15 cellular contexts compared by ENCODE assay signal in genomic region chr20:50545123-50545522, GRCh38. TPM values are rescaled to one million over a fixed set of nuclear protein-coding genes. Genes with fewer than 3 reads are reported as not detected.
DNase-seq lines count a peak whose midpoint lies in the region; ATAC-seq, FAIRE-seq and TF ChIP-seq lines count a peak whose summit lies in the region.
"Had no signal": no experiment of that assay in that cellular context is flagged by ENCODE, and none has a peak within 500 bp of the region (broad histone marks: within the 10 kb centered on the region; RNA-seq: fewer than 3 reads in every experiment).

No MANE protein-coding gene starts in this region.

- H3K27ac ChIP-seq in CD4-positive, alpha-beta T cell (ENCODE audit: low read depth, low read length), result no peak overlapping the region
- no peak overlapping the region for H3K27ac ChIP-seq in naive thymus-derived CD4-positive, alpha-beta T cell (ENCODE audit: low read depth, low read length)
- H3K27ac ChIP-seq in coronary artery, result no peak overlapping the region
- H3K27ac ChIP-seq: sigmoid colon, suprapubic skin had no signal

- peaks cover 82% of the 10 kb centered on the region for H3K4me1 Mint-ChIP-seq in CD4-positive, alpha-beta T cell (ENCODE audit: low read depth)
- peaks cover 69% of the 10 kb centered on the region for H3K4me1 Mint-ChIP-seq in activated T-helper 2 cell treated with anti-CD3 and anti-CD28 coated beads, Interferon-gamma antibody, Interleukin-2, Interleukin-4, amounts not matched to agents 10 μg/mL and 5 μg/mL and 100 μg/mL, durations not matched to agents 14 hours and 24 hours and 36 hours (ENCODE audit: low read depth)
- H3K4me1 Mint-ChIP-seq in naive thymus-derived CD4-positive, alpha-beta T cell, result peaks cover 64 to 91% (median 85%) of the 10 kb centered on the region in 7 donors

- intact Hi-C loops in CD4-positive, alpha-beta T cell (cut with DNase I, micrococcal nuclease), result no loop called here
- intact Hi-C loops in activated T-helper 2 cell treated with anti-CD3 and anti-CD28 coated beads, Interferon-gamma antibody, Interleukin-2, Interleukin-4, amounts not matched to agents 10 μg/mL and 5 μg/mL and 100 μg/mL, durations not matched to agents 14 hours and 24 hours and 36 hours (cut with micrococcal nuclease), result no loop called here
- intact Hi-C loops in naive thymus-derived CD4-positive, alpha-beta T cell (cut with micrococcal nuclease), result no loop called here

- no peaks in the 10 kb centered on the region for H3K27me3 ChIP-seq in CD4-positive, alpha-beta T cell (ENCODE audit: control insufficient read depth, insufficient read depth, low read length)
- H3K27me3 ChIP-seq in naive thymus-derived CD4-positive, alpha-beta T cell (ENCODE audit: control insufficient read depth in 2 of 2, insufficient read depth in 2 of 2, low read length in 2 of 2), result no peaks in the 10 kb centered on the region
- H3K27me3 ChIP-seq: sigmoid colon, suprapubic skin had no signal

- peak; percentile 71 for FAIRE-seq in GM12892 (lab: Jason Lieb, UNC)

- no peak for DNase-seq in CD4-positive, alpha-beta T cell
- DNase-seq in GM12892 (ENCODE audit: insufficient read length), result no peak
- no peak for DNase-seq in activated T-helper 2 cell treated with anti-CD3 and anti-CD28 coated beads, Interferon-gamma antibody, Interleukin-2, Interleukin-4, amounts not matched to agents 10 μg/mL and 5 μg/mL and 100 μg/mL, durations not matched to agents 14 hours and 24 hours and 36 hours (ENCODE audit: low spot score)
- no peak for DNase-seq in naive thymus-derived CD4-positive, alpha-beta T cell
- DNase-seq in coronary artery (ENCODE audit: low spot score), result no peak
- DNase-seq: activated CD4-positive, alpha-beta T cell treated with anti-CD3 and anti-CD28 coated beads for 1 hour; cerebellar nuclear complex; GF-D8; NCI-H748 treated with DMSO at 0.1 percent for 48 hours; PC-3; sigmoid colon; stimulated activated CD4-positive, alpha-beta T cell treated with anti-CD3 and anti-CD28 coated beads, Interleukin-1b, Interleukin-23, amount 100 ng/mL, for 48 hours had no signal

- H3K27ac Mint-ChIP-seq in CD4-positive, alpha-beta T cell, result peak overlapping the region; percentile 38
- peak overlapping the region; percentile 86 for H3K27ac Mint-ChIP-seq in activated T-helper 2 cell treated with anti-CD3 and anti-CD28 coated beads, Interferon-gamma antibody, Interleukin-2, Interleukin-4, amounts not matched to agents 10 μg/mL and 5 μg/mL and 100 μg/mL, durations not matched to agents 14 hours and 24 hours and 36 hours
- peak overlapping the region in 5 of 9 donors; percentile 16 to 89 (median 80) for H3K27ac Mint-ChIP-seq in naive thymus-derived CD4-positive, alpha-beta T cell

- peaks cover 0 to 10% (median 0%) of the 10 kb centered on the region in 3 experiments for H3K36me3 ChIP-seq in naive thymus-derived CD4-positive, alpha-beta T cell (ENCODE audit: control insufficient read depth in 2 of 3, insufficient read depth in 3 of 3, low read length in 3 of 3)
- H3K36me3 ChIP-seq: suprapubic skin had no signal

- no peak overlapping the region for H3K4me3 ChIP-seq in naive thymus-derived CD4-positive, alpha-beta T cell (ENCODE audit: low read length)
- H3K4me3 ChIP-seq in coronary artery, result no peak overlapping the region
- H3K4me3 ChIP-seq: sigmoid colon, suprapubic skin had no signal

- no peak for ATAC-seq in CD4-positive, alpha-beta T cell (ENCODE audit: poor library complexity)
- no peak for ATAC-seq in naive thymus-derived CD4-positive, alpha-beta T cell
- no peak for ATAC-seq in GM18870 (IDR thresholded peaks at IDR 0.05; ENCODE audit: unreplicated experiment)
- ATAC-seq in GM19455 (IDR thresholded peaks at IDR 0.05; ENCODE audit: unreplicated experiment), result no peak
- ATAC-seq: PC-3 had no signal

- H3K9me3 ChIP-seq in CD4-positive, alpha-beta T cell (ENCODE audit: control insufficient read depth, low read length), result no peaks in the 10 kb centered on the region
- no peaks in the 10 kb centered on the region for H3K9me3 ChIP-seq in naive thymus-derived CD4-positive, alpha-beta T cell (ENCODE audit: control insufficient read depth in 2 of 3, low read length in 3 of 3)
- H3K9me3 ChIP-seq: sigmoid colon, suprapubic skin had no signal

- CTCF ChIA-PET in CD4-positive, alpha-beta T cell (lab: Charles Lee), result no interaction called here
- CTCF ChIA-PET in naive thymus-derived CD4-positive, alpha-beta T cell (lab: Charles Lee), result no interaction called here

- H3K27me3 Mint-ChIP-seq in CD4-positive, alpha-beta T cell, result no peaks in the 10 kb centered on the region
- no peaks in the 10 kb centered on the region for H3K27me3 Mint-ChIP-seq in activated T-helper 2 cell treated with anti-CD3 and anti-CD28 coated beads, Interferon-gamma antibody, Interleukin-2, Interleukin-4, amounts not matched to agents 10 μg/mL and 5 μg/mL and 100 μg/mL, durations not matched to agents 14 hours and 24 hours and 36 hours (ENCODE audit: low read depth)
- no peaks in the 10 kb centered on the region for H3K27me3 Mint-ChIP-seq in naive thymus-derived CD4-positive, alpha-beta T cell

- no peak overlapping the region for H3K4me3 Mint-ChIP-seq in CD4-positive, alpha-beta T cell
- H3K4me3 Mint-ChIP-seq in activated T-helper 2 cell treated with anti-CD3 and anti-CD28 coated beads, Interferon-gamma antibody, Interleukin-2, Interleukin-4, amounts not matched to agents 10 μg/mL and 5 μg/mL and 100 μg/mL, durations not matched to agents 14 hours and 24 hours and 36 hours (ENCODE audit: low read depth), result no peak overlapping the region
- H3K4me3 Mint-ChIP-seq in naive thymus-derived CD4-positive, alpha-beta T cell, result peak overlapping the region in 8 of 10 donors; percentile 2 to 87 (median 60)

- TF ChIP-seq CTCF in CD4-positive, alpha-beta T cell (IDR thresholded peaks at IDR 0.05), result no peak
- TF ChIP-seq CTCF in coronary artery (IDR thresholded peaks at IDR 0.05), result no peak

- no peak for TF ChIP-seq POLR2A in GM12892 (IDR thresholded peaks at IDR 0.05; ENCODE audit: low read depth, low read length)

- peaks cover 34 to 43% of the 10 kb centered on the region in 2 donors for H3K4me1 ChIP-seq in naive thymus-derived CD4-positive, alpha-beta T cell (ENCODE audit: control insufficient read depth in 2 of 2, insufficient read depth in 2 of 2, low read length in 2 of 2)

- peaks cover 58% of the 10 kb centered on the region for H3K36me3 Mint-ChIP-seq in CD4-positive, alpha-beta T cell (ENCODE audit: low read depth)
- H3K36me3 Mint-ChIP-seq in activated T-helper 2 cell treated with anti-CD3 and anti-CD28 coated beads, Interferon-gamma antibody, Interleukin-2, Interleukin-4, amounts not matched to agents 10 μg/mL and 5 μg/mL and 100 μg/mL, durations not matched to agents 14 hours and 24 hours and 36 hours (ENCODE audit: low read depth), result peaks cover 72% of the 10 kb centered on the region
- peaks cover 0 to 31% (median 12%) of the 10 kb centered on the region in 5 donors for H3K36me3 Mint-ChIP-seq in naive thymus-derived CD4-positive, alpha-beta T cell

- POLR2A ChIA-PET in CD4-positive, alpha-beta T cell (lab: Charles Lee), result interaction anchor here (0.7 to 3.2 kb wide), 3 partner anchors 12 to 61 kb away, joined by 3 to 14 read pairs (median 5); partner anchors contain the start of gene PTPN1
- POLR2A ChIA-PET in naive thymus-derived CD4-positive, alpha-beta T cell (lab: Charles Lee), result interaction anchor here (0.9 to 1.4 kb wide), 2 partner anchors 27 to 35 kb away, joined by 3 read pairs; partner anchors contain the start of gene PTPN1

- no peaks in the 10 kb centered on the region for H3K9me3 Mint-ChIP-seq in CD4-positive, alpha-beta T cell
- no peaks in the 10 kb centered on the region for H3K9me3 Mint-ChIP-seq in activated T-helper 2 cell treated with anti-CD3 and anti-CD28 coated beads, Interferon-gamma antibody, Interleukin-2, Interleukin-4, amounts not matched to agents 10 μg/mL and 5 μg/mL and 100 μg/mL, durations not matched to agents 14 hours and 24 hours and 36 hours
- H3K9me3 Mint-ChIP-seq in naive thymus-derived CD4-positive, alpha-beta T cell, result peaks cover 0 to 4% (median 0%) of the 10 kb centered on the region in 11 donors

RNA-seq across cellular contexts. Expression of gene PTPN1, which starts 34.9 kb away (rescaled TPM):
- 10 to 100 TPM; 82.3 to 82.8 TPM for total RNA-seq in CD4-positive, alpha-beta T cell
- 36.9 TPM for polyA plus RNA-seq in GM12892 (2012; ENCODE audit: missing spikeins)
- total RNA-seq in activated T-helper 2 cell treated with anti-CD3 and anti-CD28 coated beads, Interferon-gamma antibody, Interleukin-2, Interleukin-4, amounts not matched to agents 10 μg/mL and 5 μg/mL and 100 μg/mL, durations not matched to agents 14 hours and 24 hours and 36 hours, result 93.2 and 94.6 TPM in 2 replicates
- total RNA-seq in naive thymus-derived CD4-positive, alpha-beta T cell, result 10 to 100 TPM; 53.9 to 80.5 (median 60.2) TPM
- polyA plus RNA-seq in naive thymus-derived CD4-positive, alpha-beta T cell, result 10 to 100 TPM; 30.4 to 34.7 TPM

Comparison
In these comparisons a context has a peak if more than half of its experiments do, and no peak if none do; other contexts are left out.
1. H3K4me3 Mint-ChIP-seq: peak in naive thymus-derived CD4-positive, alpha-beta T cell (8 of 10); none in CD4-positive, alpha-beta T cell (single experiment) and activated T-helper 2 cell treated with anti-CD3 and anti-CD28 coated beads, Interferon-gamma antibody, Interleukin-2, Interleukin-4, amounts not matched to agents 10 μg/mL and 5 μg/mL and 100 μg/mL, durations not matched to agents 14 hours and 24 hours and 36 hours (single experiment).
2. Peak in every context shown above with its lines, with median percentiles within 50 percentile points of each other: H3K27ac Mint-ChIP-seq.